In the genomic region with DNA sequence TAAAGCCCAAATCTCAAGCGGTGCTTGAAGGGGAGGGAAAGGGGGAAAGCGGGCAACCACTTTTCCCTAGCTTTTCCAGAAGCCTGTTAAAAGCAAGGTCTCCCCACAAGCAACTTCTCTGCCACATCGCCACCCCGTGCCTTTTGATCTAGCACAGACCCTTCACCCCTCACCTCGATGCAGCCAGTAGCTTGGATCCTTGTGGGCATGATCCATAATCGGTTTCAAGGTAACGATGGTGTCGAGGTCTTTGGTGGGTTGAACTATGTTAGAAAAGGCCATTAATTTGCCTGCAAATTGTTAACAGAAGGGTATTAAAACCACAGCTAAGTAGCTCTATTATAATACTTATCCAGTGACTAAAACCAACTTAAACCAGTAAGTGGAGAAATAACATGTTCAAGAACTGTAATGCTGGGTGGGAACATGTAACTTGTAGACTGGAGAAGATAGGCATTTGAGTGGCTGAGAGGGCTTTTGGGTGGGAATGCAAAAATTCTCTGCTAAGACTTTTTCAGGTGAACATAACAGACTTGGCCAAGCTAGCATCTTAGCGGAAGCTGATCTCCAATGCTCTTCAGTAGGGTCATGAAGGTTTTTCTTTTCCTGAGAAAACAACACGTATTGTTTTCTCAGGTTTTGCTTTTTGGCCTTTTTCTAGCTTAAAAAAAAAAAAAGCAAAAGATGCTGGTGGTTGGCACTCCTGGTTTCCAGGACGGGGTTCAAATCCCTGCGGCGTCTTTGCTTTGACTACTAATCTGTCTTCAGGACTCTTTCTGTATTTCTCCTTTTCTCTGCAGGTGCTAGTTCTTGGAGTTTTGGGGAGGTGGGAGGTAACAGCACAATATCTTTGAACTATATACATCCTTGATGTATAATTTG, we compare ENCODE assay signal across 1 cellular context.
TF ChIP-seq lines count a peak whose summit lies in the region.

No MANE protein-coding gene starts in this region.

TF ChIP-seq in K562, 482 proteins besides CTCF, POLR2A, EP300 and RAD21 (continued from another document and continues in another):
- TF ChIP-seq ZNF253 (CRISPR knock-in tag; conservative IDR thresholded peaks at IDR 0.05): peak; percentile 81
- no peak for TF ChIP-seq RBBP5 (IDR thresholded peaks at IDR 0.05; ENCODE audit: borderline replicate concordance, insufficient read depth, low read length, poor library complexity, severe bottlenecking)
- no peak for TF ChIP-seq SMARCC2 (IDR thresholded peaks at IDR 0.05; ENCODE audit: low read depth)
- TF ChIP-seq ZNF217 (CRISPR knock-in tag; IDR thresholded peaks at IDR 0.05): no peak
- TF ChIP-seq TEAD4 (IDR thresholded peaks at IDR 0.05; ENCODE audit: low read length): peak; percentile 30
- no peak for TF ChIP-seq TEAD4 (CRISPR knock-in tag; IDR thresholded peaks at IDR 0.05; ENCODE audit: borderline replicate concordance)
- TF ChIP-seq DPF2 (IDR thresholded peaks at IDR 0.05): no peak
- TF ChIP-seq ZNF785 (CRISPR knock-in tag; IDR thresholded peaks at IDR 0.05): no peak
- TF ChIP-seq, protein P1, sequence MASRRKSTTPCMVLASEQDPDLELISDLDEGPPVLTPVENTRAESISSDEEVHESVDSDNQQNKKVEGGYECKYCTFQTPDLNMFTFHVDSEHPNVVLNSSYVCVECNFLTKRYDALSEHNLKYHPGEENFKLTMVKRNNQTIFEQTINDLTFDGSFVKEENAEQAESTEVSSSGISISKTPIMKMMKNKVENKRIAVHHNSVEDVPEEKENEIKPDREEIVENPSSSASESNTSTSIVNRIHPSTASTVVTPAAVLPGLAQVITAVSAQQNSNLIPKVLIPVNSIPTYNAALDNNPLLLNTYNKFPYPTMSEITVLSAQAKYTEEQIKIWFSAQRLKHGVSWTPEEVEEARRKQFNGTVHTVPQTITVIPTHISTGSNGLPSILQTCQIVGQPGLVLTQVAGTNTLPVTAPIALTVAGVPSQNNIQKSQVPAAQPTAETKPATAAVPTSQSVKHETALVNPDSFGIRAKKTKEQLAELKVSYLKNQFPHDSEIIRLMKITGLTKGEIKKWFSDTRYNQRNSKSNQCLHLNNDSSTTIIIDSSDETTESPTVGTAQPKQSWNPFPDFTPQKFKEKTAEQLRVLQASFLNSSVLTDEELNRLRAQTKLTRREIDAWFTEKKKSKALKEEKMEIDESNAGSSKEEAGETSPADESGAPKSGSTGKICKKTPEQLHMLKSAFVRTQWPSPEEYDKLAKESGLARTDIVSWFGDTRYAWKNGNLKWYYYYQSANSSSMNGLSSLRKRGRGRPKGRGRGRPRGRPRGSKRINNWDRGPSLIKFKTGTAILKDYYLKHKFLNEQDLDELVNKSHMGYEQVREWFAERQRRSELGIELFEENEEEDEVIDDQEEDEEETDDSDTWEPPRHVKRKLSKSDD (conservative IDR thresholded peaks at IDR 0.05; ENCODE audit: low read length): peak; percentile 66; the same call in 1 of the 2 replicates
- peak; percentile 91; the same call in 1 of the 2 replicates for TF ChIP-seq ZC3H4 (CRISPR knock-in tag; IDR thresholded peaks at IDR 0.05; ENCODE audit: borderline replicate concordance)
- TF ChIP-seq, protein P2, sequence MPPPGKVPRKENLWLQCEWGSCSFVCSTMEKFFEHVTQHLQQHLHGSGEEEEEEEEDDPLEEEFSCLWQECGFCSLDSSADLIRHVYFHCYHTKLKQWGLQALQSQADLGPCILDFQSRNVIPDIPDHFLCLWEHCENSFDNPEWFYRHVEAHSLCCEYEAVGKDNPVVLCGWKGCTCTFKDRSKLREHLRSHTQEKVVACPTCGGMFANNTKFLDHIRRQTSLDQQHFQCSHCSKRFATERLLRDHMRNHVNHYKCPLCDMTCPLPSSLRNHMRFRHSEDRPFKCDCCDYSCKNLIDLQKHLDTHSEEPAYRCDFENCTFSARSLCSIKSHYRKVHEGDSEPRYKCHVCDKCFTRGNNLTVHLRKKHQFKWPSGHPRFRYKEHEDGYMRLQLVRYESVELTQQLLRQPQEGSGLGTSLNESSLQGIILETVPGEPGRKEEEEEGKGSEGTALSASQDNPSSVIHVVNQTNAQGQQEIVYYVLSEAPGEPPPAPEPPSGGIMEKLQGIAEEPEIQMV (tag; conservative IDR thresholded peaks at IDR 0.05; ENCODE audit: low read depth): no peak
- TF ChIP-seq PRPF4 (IDR thresholded peaks at IDR 0.05; ENCODE audit: insufficient read depth, low read depth, low read length, poor library complexity, severe bottlenecking): no peak
- peak; percentile 33; the same call in 1 of the 2 replicates for TF ChIP-seq ZNF668 (CRISPR knock-in tag; IDR thresholded peaks at IDR 0.05)
- TF ChIP-seq XRCC5 (IDR thresholded peaks at IDR 0.05; ENCODE audit: low read depth, low read length): no peak
- TF ChIP-seq SOX6 (IDR thresholded peaks at IDR 0.05): peak; percentile 42; the same call in 1 of the 2 replicates
- TF ChIP-seq RHOXF2B (CRISPR knock-in tag; conservative IDR thresholded peaks at IDR 0.05): 0 out of 2 replicates have a peak, but pooled peaks have one; percentile 9
- TF ChIP-seq NFIX (CRISPR knock-in tag; IDR thresholded peaks at IDR 0.05; ENCODE audit: low read depth): no peak
- TF ChIP-seq, protein P3, sequence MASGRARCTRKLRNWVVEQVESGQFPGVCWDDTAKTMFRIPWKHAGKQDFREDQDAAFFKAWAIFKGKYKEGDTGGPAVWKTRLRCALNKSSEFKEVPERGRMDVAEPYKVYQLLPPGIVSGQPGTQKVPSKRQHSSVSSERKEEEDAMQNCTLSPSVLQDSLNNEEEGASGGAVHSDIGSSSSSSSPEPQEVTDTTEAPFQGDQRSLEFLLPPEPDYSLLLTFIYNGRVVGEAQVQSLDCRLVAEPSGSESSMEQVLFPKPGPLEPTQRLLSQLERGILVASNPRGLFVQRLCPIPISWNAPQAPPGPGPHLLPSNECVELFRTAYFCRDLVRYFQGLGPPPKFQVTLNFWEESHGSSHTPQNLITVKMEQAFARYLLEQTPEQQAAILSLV (tag; IDR thresholded peaks at IDR 0.05): no peak
- TF ChIP-seq FOXM1 (IDR thresholded peaks at IDR 0.05; ENCODE audit: low read depth): no peak
- TF ChIP-seq FOXM1 (CRISPR knock-in tag; IDR thresholded peaks at IDR 0.05; ENCODE audit: low read depth): 0 out of 2 replicates have a peak, but pooled peaks have one; percentile 70
- TF ChIP-seq, protein P4, sequence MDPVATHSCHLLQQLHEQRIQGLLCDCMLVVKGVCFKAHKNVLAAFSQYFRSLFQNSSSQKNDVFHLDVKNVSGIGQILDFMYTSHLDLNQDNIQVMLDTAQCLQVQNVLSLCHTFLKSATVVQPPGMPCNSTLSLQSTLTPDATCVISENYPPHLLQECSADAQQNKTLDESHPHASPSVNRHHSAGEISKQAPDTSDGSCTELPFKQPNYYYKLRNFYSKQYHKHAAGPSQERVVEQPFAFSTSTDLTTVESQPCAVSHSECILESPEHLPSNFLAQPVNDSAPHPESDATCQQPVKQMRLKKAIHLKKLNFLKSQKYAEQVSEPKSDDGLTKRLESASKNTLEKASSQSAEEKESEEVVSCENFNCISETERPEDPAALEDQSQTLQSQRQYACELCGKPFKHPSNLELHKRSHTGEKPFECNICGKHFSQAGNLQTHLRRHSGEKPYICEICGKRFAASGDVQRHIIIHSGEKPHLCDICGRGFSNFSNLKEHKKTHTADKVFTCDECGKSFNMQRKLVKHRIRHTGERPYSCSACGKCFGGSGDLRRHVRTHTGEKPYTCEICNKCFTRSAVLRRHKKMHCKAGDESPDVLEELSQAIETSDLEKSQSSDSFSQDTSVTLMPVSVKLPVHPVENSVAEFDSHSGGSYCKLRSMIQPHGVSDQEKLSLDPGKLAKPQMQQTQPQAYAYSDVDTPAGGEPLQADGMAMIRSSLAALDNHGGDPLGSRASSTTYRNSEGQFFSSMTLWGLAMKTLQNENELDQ (CRISPR knock-in tag; IDR thresholded peaks at IDR 0.05; ENCODE audit: borderline replicate concordance): no peak
- no peak for TF ChIP-seq ZNF583 (CRISPR knock-in tag; IDR thresholded peaks at IDR 0.05)
- TF ChIP-seq NFXL1 (CRISPR knock-in tag; IDR thresholded peaks at IDR 0.05): peak; percentile 70
- no peak for TF ChIP-seq SAFB2 (IDR thresholded peaks at IDR 0.05; ENCODE audit: borderline replicate concordance, low read depth, low read length, severe bottlenecking)
- no peak for TF ChIP-seq ZNF140 (CRISPR knock-in tag; IDR thresholded peaks at IDR 0.05)
- peak; percentile 89 for TF ChIP-seq ZBED1 (IDR thresholded peaks at IDR 0.05)
- peak; percentile 45 for TF ChIP-seq POLR2AphosphoS2 (IDR thresholded peaks at IDR 0.05; ENCODE audit: low read length)
- TF ChIP-seq ZNF695 (CRISPR knock-in tag; IDR thresholded peaks at IDR 0.05): 0 out of 2 replicates have a peak, but pooled peaks have one; percentile 19
- TF ChIP-seq CHCHD3 (CRISPR knock-in tag; IDR thresholded peaks at IDR 0.05): peak; percentile 90
- peak; percentile 30 for TF ChIP-seq ZNF444 (CRISPR knock-in tag; IDR thresholded peaks at IDR 0.05)
- TF ChIP-seq CHD1 (IDR thresholded peaks at IDR 0.05; ENCODE audit: low read length): peak; percentile 91
- no peak for TF ChIP-seq ZNF780A (CRISPR knock-in tag; IDR thresholded peaks at IDR 0.05)
- TF ChIP-seq, protein P5, sequence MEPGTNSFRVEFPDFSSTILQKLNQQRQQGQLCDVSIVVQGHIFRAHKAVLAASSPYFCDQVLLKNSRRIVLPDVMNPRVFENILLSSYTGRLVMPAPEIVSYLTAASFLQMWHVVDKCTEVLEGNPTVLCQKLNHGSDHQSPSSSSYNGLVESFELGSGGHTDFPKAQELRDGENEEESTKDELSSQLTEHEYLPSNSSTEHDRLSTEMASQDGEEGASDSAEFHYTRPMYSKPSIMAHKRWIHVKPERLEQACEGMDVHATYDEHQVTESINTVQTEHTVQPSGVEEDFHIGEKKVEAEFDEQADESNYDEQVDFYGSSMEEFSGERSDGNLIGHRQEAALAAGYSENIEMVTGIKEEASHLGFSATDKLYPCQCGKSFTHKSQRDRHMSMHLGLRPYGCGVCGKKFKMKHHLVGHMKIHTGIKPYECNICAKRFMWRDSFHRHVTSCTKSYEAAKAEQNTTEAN (CRISPR knock-in tag; IDR thresholded peaks at IDR 0.05): peak; percentile 25; the same call in 1 of the 2 replicates
- TF ChIP-seq, protein P6, sequence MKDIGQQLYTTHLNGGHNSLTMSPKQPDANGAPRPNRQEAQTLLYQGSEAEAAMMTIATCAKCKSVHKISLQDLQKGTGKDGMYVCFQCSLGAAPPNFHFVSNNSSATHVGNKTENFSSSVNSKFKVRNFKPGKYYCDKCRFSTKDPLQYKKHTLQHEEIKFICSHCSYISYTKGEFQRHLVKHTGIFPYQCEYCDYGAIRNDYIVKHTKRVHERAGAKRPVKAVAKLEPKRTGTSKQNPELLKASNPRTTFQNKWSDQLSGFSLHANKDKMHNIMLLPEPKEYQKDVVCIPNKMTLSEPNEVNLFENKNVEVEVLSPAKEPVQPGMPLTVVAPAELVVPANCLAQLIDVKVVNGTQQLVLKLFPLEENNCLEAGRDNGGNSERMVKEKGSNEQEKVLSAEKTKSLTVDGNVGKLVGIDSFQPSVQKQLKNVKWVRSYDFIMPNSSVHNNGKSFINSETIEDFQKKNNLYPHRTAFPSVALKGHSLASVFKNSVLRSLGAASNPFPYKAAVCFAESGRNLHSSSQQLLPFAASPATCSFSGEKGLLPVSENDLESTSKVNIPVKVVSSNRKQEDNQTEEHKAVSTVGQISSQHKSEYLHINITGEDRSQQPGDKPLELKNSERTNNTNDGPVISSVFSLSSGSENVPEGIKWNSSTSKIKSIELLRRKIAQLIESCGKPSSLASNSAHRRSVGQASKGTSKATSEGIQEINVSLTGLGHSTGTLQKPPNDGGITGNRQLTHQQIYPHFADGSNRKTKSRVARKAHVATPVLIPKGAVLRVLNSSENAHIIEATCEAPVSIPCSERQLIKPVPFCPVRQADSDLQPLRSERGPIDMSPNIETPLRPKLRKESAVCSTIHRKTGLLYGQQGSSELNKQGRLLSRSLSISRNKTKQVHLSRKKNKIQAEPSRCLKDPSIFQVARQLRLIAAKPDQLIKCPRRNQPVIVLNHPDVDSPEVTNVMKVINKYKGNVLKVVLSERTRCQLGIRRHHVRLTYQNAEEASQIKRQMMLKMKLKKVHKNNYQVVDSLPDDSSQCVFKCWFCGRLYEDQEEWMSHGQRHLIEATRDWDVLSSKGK (CRISPR knock-in tag; IDR thresholded peaks at IDR 0.05): peak; percentile 53; the same call in 1 of the 2 replicates
- TF ChIP-seq SRSF3 (IDR thresholded peaks at IDR 0.05; ENCODE audit: insufficient read depth, low read length): no peak
- TF ChIP-seq TGIF2 (CRISPR knock-in tag; IDR thresholded peaks at IDR 0.05): 0 out of 2 replicates have a peak, but pooled peaks have one; percentile 68
- TF ChIP-seq HOXB6 (CRISPR knock-in tag; IDR thresholded peaks at IDR 0.05; ENCODE audit: borderline replicate concordance): peak; percentile 34; the same call in 1 of the 2 replicates
- peak; percentile 30; the same call in 1 of the 2 replicates for TF ChIP-seq TCF7 (IDR thresholded peaks at IDR 0.05; ENCODE audit: borderline replicate concordance)
- no peak for TF ChIP-seq HMGN3 (IDR thresholded peaks at IDR 0.05; ENCODE audit: borderline replicate concordance, extremely low read depth, insufficient read length, low read depth, low read length)
- TF ChIP-seq CSDE1 (IDR thresholded peaks at IDR 0.05): no peak
- no peak for TF ChIP-seq EZH2 (IDR thresholded peaks at IDR 0.05; ENCODE audit: borderline replicate concordance, low read depth, low read length)
- TF ChIP-seq, protein P7, sequence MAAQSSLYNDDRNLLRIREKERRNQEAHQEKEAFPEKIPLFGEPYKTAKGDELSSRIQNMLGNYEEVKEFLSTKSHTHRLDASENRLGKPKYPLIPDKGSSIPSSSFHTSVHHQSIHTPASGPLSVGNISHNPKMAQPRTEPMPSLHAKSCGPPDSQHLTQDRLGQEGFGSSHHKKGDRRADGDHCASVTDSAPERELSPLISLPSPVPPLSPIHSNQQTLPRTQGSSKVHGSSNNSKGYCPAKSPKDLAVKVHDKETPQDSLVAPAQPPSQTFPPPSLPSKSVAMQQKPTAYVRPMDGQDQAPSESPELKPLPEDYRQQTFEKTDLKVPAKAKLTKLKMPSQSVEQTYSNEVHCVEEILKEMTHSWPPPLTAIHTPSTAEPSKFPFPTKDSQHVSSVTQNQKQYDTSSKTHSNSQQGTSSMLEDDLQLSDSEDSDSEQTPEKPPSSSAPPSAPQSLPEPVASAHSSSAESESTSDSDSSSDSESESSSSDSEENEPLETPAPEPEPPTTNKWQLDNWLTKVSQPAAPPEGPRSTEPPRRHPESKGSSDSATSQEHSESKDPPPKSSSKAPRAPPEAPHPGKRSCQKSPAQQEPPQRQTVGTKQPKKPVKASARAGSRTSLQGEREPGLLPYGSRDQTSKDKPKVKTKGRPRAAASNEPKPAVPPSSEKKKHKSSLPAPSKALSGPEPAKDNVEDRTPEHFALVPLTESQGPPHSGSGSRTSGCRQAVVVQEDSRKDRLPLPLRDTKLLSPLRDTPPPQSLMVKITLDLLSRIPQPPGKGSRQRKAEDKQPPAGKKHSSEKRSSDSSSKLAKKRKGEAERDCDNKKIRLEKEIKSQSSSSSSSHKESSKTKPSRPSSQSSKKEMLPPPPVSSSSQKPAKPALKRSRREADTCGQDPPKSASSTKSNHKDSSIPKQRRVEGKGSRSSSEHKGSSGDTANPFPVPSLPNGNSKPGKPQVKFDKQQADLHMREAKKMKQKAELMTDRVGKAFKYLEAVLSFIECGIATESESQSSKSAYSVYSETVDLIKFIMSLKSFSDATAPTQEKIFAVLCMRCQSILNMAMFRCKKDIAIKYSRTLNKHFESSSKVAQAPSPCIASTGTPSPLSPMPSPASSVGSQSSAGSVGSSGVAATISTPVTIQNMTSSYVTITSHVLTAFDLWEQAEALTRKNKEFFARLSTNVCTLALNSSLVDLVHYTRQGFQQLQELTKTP (IDR thresholded peaks at IDR 0.05; ENCODE audit: low read depth in 1 of 2, partially characterized antibody in 2 of 2): peak in 1 of 2 experiments; percentile 52
- TF ChIP-seq ZNF232 (CRISPR knock-in tag; IDR thresholded peaks at IDR 0.05): no peak
